Comparison of ENCODE assay signal across 1 cellular context in the genomic region with DNA sequence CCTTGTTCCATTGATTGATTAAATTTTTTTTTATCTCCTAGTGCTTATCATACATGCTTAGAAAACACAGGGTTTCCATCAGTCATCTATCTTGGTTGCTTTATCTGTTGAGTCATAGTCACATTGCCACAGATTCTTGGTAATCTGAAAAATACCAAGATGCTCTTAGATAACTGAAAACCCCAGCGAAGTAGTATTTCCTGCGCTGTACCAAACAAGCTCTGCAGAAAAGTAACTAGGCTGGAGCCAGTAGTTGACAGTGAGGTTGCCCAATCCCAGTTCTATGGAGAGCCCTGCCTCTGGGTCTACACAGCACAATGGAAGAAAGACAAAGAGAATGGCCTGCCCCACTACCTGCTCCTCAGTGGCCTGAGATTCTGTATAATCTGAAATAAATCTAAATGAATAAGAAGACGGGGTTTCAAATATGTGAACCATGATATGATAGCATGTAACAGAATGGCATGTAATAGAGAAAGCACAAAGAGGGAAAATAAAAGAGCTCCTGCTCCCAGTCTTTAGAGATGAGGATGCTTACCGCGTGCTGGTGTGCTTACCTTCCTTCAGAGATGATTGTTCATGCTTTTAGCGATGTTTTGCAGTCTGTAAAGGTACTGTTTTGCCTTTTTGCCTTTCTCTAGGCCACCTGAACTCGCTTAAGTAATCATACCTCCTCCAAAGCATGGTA.
TF ChIP-seq lines count a peak whose summit lies in the region.

No MANE protein-coding gene starts in this region.

TF ChIP-seq in K562, 482 proteins besides CTCF, POLR2A, EP300 and RAD21 (continued from another document and continues in another):
- TF ChIP-seq, protein P1, sequence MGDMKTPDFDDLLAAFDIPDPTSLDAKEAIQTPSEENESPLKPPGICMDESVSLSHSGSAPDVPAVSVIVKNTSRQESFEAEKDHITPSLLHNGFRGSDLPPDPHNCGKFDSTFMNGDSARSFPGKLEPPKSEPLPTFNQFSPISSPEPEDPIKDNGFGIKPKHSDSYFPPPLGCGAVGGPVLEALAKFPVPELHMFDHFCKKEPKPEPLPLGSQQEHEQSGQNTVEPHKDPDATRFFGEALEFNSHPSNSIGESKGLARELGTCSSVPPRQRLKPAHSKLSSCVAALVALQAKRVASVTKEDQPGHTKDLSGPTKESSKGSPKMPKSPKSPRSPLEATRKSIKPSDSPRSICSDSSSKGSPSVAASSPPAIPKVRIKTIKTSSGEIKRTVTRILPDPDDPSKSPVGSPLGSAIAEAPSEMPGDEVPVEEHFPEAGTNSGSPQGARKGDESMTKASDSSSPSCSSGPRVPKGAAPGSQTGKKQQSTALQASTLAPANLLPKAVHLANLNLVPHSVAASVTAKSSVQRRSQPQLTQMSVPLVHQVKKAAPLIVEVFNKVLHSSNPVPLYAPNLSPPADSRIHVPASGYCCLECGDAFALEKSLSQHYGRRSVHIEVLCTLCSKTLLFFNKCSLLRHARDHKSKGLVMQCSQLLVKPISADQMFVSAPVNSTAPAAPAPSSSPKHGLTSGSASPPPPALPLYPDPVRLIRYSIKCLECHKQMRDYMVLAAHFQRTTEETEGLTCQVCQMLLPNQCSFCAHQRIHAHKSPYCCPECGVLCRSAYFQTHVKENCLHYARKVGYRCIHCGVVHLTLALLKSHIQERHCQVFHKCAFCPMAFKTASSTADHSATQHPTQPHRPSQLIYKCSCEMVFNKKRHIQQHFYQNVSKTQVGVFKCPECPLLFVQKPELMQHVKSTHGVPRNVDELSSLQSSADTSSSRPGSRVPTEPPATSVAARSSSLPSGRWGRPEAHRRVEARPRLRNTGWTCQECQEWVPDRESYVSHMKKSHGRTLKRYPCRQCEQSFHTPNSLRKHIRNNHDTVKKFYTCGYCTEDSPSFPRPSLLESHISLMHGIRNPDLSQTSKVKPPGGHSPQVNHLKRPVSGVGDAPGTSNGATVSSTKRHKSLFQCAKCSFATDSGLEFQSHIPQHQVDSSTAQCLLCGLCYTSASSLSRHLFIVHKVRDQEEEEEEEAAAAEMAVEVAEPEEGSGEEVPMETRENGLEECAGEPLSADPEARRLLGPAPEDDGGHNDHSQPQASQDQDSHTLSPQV (IDR thresholded peaks at IDR 0.05), result no peak
- TF ChIP-seq ZNF780A (CRISPR knock-in tag; IDR thresholded peaks at IDR 0.05) (no peak), ZNF263 (CRISPR knock-in tag; IDR thresholded peaks at IDR 0.05; ENCODE audit: borderline replicate concordance) (no peak), KLF13 (tag; IDR thresholded peaks at IDR 0.05; ENCODE audit: borderline replicate concordance, low read depth) (no peak), HOXB6 (CRISPR knock-in tag; IDR thresholded peaks at IDR 0.05; ENCODE audit: borderline replicate concordance) (no peak), ZNF274 (IDR thresholded peaks at IDR 0.05; ENCODE audit: borderline replicate concordance, low read depth, low read length) (no peak), PURB (CRISPR knock-in tag; IDR thresholded peaks at IDR 0.05; ENCODE audit: low read depth) (no peak), SRSF3 (IDR thresholded peaks at IDR 0.05; ENCODE audit: insufficient read depth, low read length) (no peak), MECOM (CRISPR knock-in tag; IDR thresholded peaks at IDR 0.05) (no peak), ZNF507 (tag; conservative IDR thresholded peaks at IDR 0.05) (no peak), SMARCA4 (IDR thresholded peaks at IDR 0.05) (peak; percentile 89), POLR2B (IDR thresholded peaks at IDR 0.05; ENCODE audit: low read depth, partially characterized antibody) (no peak), CHCHD3 (CRISPR knock-in tag; IDR thresholded peaks at IDR 0.05) (no peak), ZNF431 (CRISPR knock-in tag; IDR thresholded peaks at IDR 0.05) (no peak), MYC (IDR thresholded peaks at IDR 0.05; ENCODE audit: low read depth, low read length) (peak; percentile 55), MYC (CRISPR knock-in tag; IDR thresholded peaks at IDR 0.05; ENCODE audit: borderline replicate concordance, low read depth) (no peak), HDAC3 (IDR thresholded peaks at IDR 0.05; ENCODE audit: borderline replicate concordance, partially characterized antibody) (no peak), ZNF764 (CRISPR knock-in tag; IDR thresholded peaks at IDR 0.05; ENCODE audit: low read depth) (no peak), ZNF583 (CRISPR knock-in tag; IDR thresholded peaks at IDR 0.05) (no peak), ZC3H11A (IDR thresholded peaks at IDR 0.05; ENCODE audit: low read depth, low read length) (no peak), WHSC1 (IDR thresholded peaks at IDR 0.05; ENCODE audit: low read length) (no peak), SAFB2 (IDR thresholded peaks at IDR 0.05; ENCODE audit: borderline replicate concordance, low read depth, low read length, severe bottlenecking) (no peak), ZNF79 (CRISPR knock-in tag; IDR thresholded peaks at IDR 0.05; ENCODE audit: low read depth) (no peak)
- TF ChIP-seq, protein P2, sequence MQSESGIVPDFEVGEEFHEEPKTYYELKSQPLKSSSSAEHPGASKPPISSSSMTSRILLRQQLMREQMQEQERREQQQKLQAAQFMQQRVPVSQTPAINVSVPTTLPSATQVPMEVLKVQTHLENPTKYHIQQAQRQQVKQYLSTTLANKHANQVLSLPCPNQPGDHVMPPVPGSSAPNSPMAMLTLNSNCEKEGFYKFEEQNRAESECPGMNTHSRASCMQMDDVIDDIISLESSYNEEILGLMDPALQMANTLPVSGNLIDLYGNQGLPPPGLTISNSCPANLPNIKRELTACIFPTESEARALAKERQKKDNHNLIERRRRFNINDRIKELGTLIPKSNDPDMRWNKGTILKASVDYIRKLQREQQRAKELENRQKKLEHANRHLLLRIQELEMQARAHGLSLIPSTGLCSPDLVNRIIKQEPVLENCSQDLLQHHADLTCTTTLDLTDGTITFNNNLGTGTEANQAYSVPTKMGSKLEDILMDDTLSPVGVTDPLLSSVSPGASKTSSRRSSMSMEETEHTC (IDR thresholded peaks at IDR 0.05), result peak; percentile 86
- TF ChIP-seq, protein P3, sequence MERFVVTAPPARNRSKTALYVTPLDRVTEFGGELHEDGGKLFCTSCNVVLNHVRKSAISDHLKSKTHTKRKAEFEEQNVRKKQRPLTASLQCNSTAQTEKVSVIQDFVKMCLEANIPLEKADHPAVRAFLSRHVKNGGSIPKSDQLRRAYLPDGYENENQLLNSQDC (CRISPR knock-in tag; IDR thresholded peaks at IDR 0.05), result no peak
- TF ChIP-seq, protein P4, sequence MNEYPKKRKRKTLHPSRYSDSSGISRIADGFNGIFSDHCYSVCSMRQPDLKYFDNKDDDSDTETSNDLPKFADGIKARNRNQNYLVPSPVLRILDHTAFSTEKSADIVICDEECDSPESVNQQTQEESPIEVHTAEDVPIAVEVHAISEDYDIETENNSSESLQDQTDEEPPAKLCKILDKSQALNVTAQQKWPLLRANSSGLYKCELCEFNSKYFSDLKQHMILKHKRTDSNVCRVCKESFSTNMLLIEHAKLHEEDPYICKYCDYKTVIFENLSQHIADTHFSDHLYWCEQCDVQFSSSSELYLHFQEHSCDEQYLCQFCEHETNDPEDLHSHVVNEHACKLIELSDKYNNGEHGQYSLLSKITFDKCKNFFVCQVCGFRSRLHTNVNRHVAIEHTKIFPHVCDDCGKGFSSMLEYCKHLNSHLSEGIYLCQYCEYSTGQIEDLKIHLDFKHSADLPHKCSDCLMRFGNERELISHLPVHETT (CRISPR knock-in tag; conservative IDR thresholded peaks at IDR 0.05 in 1 of 2, IDR thresholded peaks at IDR 0.05 in 1 of 2), result 0 out of 4 replicates have a peak, but pooled peaks of 1 of the 2 experiments have one; percentile 28
- TF ChIP-seq, protein P5, sequence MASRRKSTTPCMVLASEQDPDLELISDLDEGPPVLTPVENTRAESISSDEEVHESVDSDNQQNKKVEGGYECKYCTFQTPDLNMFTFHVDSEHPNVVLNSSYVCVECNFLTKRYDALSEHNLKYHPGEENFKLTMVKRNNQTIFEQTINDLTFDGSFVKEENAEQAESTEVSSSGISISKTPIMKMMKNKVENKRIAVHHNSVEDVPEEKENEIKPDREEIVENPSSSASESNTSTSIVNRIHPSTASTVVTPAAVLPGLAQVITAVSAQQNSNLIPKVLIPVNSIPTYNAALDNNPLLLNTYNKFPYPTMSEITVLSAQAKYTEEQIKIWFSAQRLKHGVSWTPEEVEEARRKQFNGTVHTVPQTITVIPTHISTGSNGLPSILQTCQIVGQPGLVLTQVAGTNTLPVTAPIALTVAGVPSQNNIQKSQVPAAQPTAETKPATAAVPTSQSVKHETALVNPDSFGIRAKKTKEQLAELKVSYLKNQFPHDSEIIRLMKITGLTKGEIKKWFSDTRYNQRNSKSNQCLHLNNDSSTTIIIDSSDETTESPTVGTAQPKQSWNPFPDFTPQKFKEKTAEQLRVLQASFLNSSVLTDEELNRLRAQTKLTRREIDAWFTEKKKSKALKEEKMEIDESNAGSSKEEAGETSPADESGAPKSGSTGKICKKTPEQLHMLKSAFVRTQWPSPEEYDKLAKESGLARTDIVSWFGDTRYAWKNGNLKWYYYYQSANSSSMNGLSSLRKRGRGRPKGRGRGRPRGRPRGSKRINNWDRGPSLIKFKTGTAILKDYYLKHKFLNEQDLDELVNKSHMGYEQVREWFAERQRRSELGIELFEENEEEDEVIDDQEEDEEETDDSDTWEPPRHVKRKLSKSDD (conservative IDR thresholded peaks at IDR 0.05; ENCODE audit: low read length), result no peak
- TF ChIP-seq, protein P6, sequence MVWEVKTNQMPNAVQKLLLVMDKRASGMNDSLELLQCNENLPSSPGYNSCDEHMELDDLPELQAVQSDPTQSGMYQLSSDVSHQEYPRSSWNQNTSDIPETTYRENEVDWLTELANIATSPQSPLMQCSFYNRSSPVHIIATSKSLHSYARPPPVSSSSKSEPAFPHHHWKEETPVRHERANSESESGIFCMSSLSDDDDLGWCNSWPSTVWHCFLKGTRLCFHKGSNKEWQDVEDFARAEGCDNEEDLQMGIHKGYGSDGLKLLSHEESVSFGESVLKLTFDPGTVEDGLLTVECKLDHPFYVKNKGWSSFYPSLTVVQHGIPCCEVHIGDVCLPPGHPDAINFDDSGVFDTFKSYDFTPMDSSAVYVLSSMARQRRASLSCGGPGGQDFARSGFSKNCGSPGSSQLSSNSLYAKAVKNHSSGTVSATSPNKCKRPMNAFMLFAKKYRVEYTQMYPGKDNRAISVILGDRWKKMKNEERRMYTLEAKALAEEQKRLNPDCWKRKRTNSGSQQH (CRISPR knock-in tag; IDR thresholded peaks at IDR 0.05), result no peak
- TF ChIP-seq, protein P7, sequence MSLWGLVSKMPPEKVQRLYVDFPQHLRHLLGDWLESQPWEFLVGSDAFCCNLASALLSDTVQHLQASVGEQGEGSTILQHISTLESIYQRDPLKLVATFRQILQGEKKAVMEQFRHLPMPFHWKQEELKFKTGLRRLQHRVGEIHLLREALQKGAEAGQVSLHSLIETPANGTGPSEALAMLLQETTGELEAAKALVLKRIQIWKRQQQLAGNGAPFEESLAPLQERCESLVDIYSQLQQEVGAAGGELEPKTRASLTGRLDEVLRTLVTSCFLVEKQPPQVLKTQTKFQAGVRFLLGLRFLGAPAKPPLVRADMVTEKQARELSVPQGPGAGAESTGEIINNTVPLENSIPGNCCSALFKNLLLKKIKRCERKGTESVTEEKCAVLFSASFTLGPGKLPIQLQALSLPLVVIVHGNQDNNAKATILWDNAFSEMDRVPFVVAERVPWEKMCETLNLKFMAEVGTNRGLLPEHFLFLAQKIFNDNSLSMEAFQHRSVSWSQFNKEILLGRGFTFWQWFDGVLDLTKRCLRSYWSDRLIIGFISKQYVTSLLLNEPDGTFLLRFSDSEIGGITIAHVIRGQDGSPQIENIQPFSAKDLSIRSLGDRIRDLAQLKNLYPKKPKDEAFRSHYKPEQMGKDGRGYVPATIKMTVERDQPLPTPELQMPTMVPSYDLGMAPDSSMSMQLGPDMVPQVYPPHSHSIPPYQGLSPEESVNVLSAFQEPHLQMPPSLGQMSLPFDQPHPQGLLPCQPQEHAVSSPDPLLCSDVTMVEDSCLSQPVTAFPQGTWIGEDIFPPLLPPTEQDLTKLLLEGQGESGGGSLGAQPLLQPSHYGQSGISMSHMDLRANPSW (CRISPR knock-in tag; IDR thresholded peaks at IDR 0.05), result no peak
- TF ChIP-seq, protein P8, sequence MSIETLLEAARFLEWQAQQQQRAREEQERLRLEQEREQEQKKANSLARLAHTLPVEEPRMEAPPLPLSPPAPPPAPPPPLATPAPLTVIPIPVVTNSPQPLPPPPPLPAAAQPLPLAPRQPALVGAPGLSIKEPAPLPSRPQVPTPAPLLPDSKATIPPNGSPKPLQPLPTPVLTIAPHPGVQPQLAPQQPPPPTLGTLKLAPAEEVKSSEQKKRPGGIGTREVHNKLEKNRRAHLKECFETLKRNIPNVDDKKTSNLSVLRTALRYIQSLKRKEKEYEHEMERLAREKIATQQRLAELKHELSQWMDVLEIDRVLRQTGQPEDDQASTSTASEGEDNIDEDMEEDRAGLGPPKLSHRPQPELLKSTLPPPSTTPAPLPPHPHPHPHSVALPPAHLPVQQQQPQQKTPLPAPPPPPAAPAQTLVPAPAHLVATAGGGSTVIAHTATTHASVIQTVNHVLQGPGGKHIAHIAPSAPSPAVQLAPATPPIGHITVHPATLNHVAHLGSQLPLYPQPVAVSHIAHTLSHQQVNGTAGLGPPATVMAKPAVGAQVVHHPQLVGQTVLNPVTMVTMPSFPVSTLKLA (conservative IDR thresholded peaks at IDR 0.05), result no peak
- TF ChIP-seq, protein P9, sequence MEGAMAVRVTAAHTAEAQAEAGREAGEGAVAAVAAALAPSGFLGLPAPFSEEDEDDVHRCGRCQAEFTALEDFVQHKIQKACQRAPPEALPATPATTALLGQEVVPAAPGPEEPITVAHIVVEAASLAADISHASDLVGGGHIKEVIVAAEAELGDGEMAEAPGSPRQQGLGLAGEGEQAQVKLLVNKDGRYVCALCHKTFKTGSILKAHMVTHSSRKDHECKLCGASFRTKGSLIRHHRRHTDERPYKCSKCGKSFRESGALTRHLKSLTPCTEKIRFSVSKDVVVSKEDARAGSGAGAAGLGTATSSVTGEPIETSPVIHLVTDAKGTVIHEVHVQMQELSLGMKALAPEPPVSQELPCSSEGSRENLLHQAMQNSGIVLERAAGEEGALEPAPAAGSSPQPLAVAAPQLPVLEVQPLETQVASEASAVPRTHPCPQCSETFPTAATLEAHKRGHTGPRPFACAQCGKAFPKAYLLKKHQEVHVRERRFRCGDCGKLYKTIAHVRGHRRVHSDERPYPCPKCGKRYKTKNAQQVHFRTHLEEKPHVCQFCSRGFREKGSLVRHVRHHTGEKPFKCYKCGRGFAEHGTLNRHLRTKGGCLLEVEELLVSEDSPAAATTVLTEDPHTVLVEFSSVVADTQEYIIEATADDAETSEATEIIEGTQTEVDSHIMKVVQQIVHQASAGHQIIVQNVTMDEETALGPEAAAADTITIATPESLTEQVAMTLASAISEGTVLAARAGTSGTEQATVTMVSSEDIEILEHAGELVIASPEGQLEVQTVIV (CRISPR knock-in tag; IDR thresholded peaks at IDR 0.05; ENCODE audit: borderline replicate concordance), result no peak
